8 cellular contexts compared by ENCODE assay signal in genomic region chr9:34332370-34332964, GRCh38. TPM values are rescaled to one million over a fixed set of nuclear protein-coding genes. Genes with fewer than 3 reads are reported as not detected.
DNase-seq lines count a peak whose midpoint lies in the region; ATAC-seq and TF ChIP-seq lines count a peak whose summit lies in the region.

No MANE protein-coding gene starts in this region.

- H3K4me1 ChIP-seq in heart left ventricle (peaks cover 0 to 38% (median 20%) of the 10 kb centered on the region in 12 donors), body of pancreas (peaks cover 43% of the 10 kb centered on the region)

- TF ChIP-seq POLR2A in heart left ventricle (IDR thresholded peaks at IDR 0.05), result no peak
- TF ChIP-seq POLR2A in body of pancreas (IDR thresholded peaks at IDR 0.05), result no peak

- TF ChIP-seq CTCF in heart left ventricle (IDR thresholded peaks at IDR 0.05) (peak; percentile 43 to 79 (median 65)), body of pancreas (IDR thresholded peaks at IDR 0.05) (peak; percentile 31 to 90 (median 81))

- H3K9me3 ChIP-seq in heart left ventricle, result no peaks in the 10 kb centered on the region
- H3K9me3 ChIP-seq in body of pancreas, result no peaks in the 10 kb centered on the region

- ATAC-seq in heart left ventricle (no peak), Right ventricle myocardium superior (ENCODE audit: poor library complexity) (no peak), body of pancreas (no peak), left lobe of liver (peak; percentile 60), GM19328 (IDR thresholded peaks at IDR 0.05; ENCODE audit: unreplicated experiment) (no peak), HG03025 (IDR thresholded peaks at IDR 0.05; ENCODE audit: low FRiP score, unreplicated experiment) (no peak)

- H3K36me3 ChIP-seq in heart left ventricle (peaks cover 0 to 8% (median 0%) of the 10 kb centered on the region in 9 donors), body of pancreas (replicated peaks in 1 of 2; ENCODE audit: insufficient read depth in 1 of 2, low read depth in 2 of 2) (no peaks in the 10 kb centered on the region)

- H3K4me3 ChIP-seq in heart left ventricle (no peak overlapping the region), body of pancreas (no peak overlapping the region)

- WGBS in heart left ventricle, 4 donors, result 10 to 14% (median 13%) methylated on average over 4 of the region's 4 CpGs
- 5 to 6% methylated on average over 4 of the region's 4 CpGs for WGBS in body of pancreas, 2 donors

- H3K27ac ChIP-seq in heart left ventricle (peak overlapping the region in 4 of 12 donors; percentile 6 to 40 (median 19)), body of pancreas (peak overlapping the region in 2 of 4 donors; percentile 9 to 24)

- intact Hi-C loops in heart left ventricle (cut with DNase I) (loop anchor here (1.0 to 10.0 kb wide), 10 partner anchors 46 to 270 kb away; no protein-coding TSS in a partner anchor), Right ventricle myocardium superior (cut with DNase I) (loop anchor here (2.0 to 10.0 kb wide), 2 partner anchors 46 to 272 kb away; no protein-coding TSS in a partner anchor), body of pancreas (cut with DNase I) (no loop called here)

- no peaks in the 10 kb centered on the region for H3K27me3 ChIP-seq in heart left ventricle
- H3K27me3 ChIP-seq in body of pancreas, result no peaks in the 10 kb centered on the region

- DNase-seq in heart left ventricle, result no peak
- DNase-seq in Right ventricle myocardium superior, result no peak
- DNase-seq in NCI-H2029 treated with DMSO at 0.1 percent for 48 hours (lab: John Stamatoyannopoulos, UW), result peak; percentile 25
- DNase-seq in body of pancreas, result peak in 1 of 4 donors; percentile 42
- no peak for DNase-seq in left lobe of liver (ENCODE audit: low spot score)
- no peak for DNase-seq in GM19240 (ENCODE audit: insufficient read length, low spot score)

RNA-seq across cellular contexts. Expression of gene NUDT2, which starts 3.1 kb away (rescaled TPM):
- total RNA-seq in heart left ventricle (10 to 100 TPM; 14.1 to 21.3 (median 17.2) TPM), Right ventricle myocardium superior (17.7 TPM), body of pancreas (10 to 100 TPM in 1 of 2 donors, 1 to 10 TPM in 1; 9.2 to 14.0 TPM), left lobe of liver (8.7 TPM)
- polyA plus RNA-seq in heart left ventricle, result 10 to 100 TPM; 19.4 to 27.6 TPM

RNA-seq across cellular contexts. Expression of gene KIF24, which starts 3.4 kb away (rescaled TPM):
- 1 to 10 TPM in 2 of 9 donors, under 1 TPM in 7; 0.25 to 1.6 (median 0.67) TPM for total RNA-seq in heart left ventricle
- polyA plus RNA-seq in heart left ventricle, result under 1 TPM; 0.19 to 0.64 TPM
- total RNA-seq in Right ventricle myocardium superior, result 0.56 TPM
- under 1 TPM; 0.26 to 0.33 TPM for total RNA-seq in body of pancreas
- 0.33 TPM for total RNA-seq in left lobe of liver

RNA-seq across cellular contexts. Expression of gene MYORG, which starts 44.2 kb away (rescaled TPM):
- total RNA-seq in heart left ventricle (10 to 100 TPM in 1 of 9 donors, 1 to 10 TPM in 8; 3.5 to 10.2 (median 6.7) TPM), Right ventricle myocardium superior (8.1 TPM), body of pancreas (10 to 100 TPM; 11.2 to 11.9 TPM), left lobe of liver (76.2 TPM)
- 1 to 10 TPM; 1.3 to 5.9 TPM for polyA plus RNA-seq in heart left ventricle
